8 cellular contexts compared by ENCODE assay signal in the genomic region with DNA sequence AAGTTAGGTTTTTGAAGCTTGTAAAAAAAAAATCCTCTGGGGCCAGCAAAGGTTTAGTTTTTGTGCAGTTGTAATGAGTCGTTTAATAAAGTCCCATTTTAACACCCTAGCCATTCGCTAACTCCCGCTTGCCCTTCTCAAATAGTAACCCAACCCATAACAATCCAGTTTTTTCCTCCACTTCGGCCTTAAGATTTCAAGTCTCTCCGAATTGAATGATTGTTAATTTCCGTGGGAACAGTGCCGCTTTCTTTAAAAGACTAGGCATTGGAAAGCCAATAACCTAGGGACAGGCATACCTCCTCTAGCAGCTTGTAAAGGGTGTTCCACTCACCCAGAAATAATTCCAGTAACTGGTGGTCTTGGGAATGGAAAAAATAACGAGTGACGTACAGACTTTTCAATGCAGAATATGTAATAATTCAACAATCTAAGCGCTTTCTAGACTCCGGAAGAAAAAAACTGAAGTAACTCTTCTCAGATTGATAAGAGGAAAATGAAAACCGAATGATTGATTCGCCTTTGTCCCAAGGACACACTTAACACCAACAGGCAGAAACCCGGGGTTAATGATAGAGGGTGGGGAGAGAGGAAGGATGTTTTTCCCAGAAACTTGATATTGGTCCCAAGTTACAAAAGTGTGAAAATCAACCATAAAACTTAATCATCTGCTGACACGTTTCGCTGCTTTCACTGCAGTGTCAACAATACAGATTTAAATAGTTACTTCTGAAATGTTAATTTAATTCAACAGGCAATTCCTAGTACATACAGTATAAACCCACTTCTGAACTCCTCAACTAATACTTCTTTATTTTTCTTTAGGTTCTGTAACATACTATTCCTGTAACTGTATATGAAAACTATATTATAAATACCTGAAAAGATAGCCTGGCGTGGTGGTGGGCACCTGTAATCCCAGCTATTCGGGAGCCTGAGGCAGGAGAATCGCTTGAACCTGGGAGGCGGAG. TPM values are rescaled to one million over a fixed set of nuclear protein-coding genes. Genes with fewer than 3 reads are reported as not detected.
DNase-seq lines count a peak whose midpoint lies in the region; ATAC-seq, FAIRE-seq and TF ChIP-seq lines count a peak whose summit lies in the region.

No MANE protein-coding gene starts in this region.

- TF ChIP-seq CTCF in AG10803 (conservative IDR thresholded peaks at IDR 0.05; ENCODE audit: low read length): no peak

- TF ChIP-seq POLR2A in GM12892 (IDR thresholded peaks at IDR 0.05; ENCODE audit: low read depth, low read length): no peak

- DNase-seq in AG10803 (ENCODE audit: low read depth) (no peak), HT-29 (ENCODE audit: low spot score) (peak; percentile 45), caudate nucleus (lab: John Stamatoyannopoulos, UW) (peak in 2 of 61 donors; percentile 19 to 22), myocyte (ENCODE audit: low read depth) (peak; percentile 18), NAMALWA (ENCODE audit: low spot score) (no peak), GM12892 (ENCODE audit: insufficient read length) (no peak)

- peak overlapping the region; percentile 86 for H3K27ac ChIP-seq in caudate nucleus (ENCODE audit: low read depth, low read length)

- H3K4me3 ChIP-seq in AG10803 (ENCODE audit: low read length): peak overlapping the region; percentile 87

- ATAC-seq in HG03571 (IDR thresholded peaks at IDR 0.05; ENCODE audit: unreplicated experiment) (no peak), HG03442 (IDR thresholded peaks at IDR 0.05; ENCODE audit: unreplicated experiment) (no peak)

- FAIRE-seq in GM12892 (lab: Jason Lieb, UNC): no peak

RNA-seq across cellular contexts. Expression of gene SINHCAF, which starts 1.0 kb away (rescaled TPM):
- total RNA-seq in HT-29 (2014; rRNA removed; shearing (Covaris generic)): 88.0 and 104 TPM in 2 replicates
- 22.7 and 24.6 TPM in 2 replicates for total RNA-seq in myocyte
- 3.6 TPM for polyA plus RNA-seq in myocyte (2012)
- 90.6 TPM for polyA plus RNA-seq in GM12892 (2012; ENCODE audit: missing spikeins)

Comparison
In these comparisons a context has a peak if more than half of its experiments do, and no peak if none do; other contexts are left out.
1. DNase-seq: peak in HT-29 (single experiment) and myocyte (single experiment); none in AG10803 (single experiment), NAMALWA (single experiment) and GM12892 (single experiment).